1 cellular context compared by ENCODE assay signal in genomic region chr10:70093335-70093944, GRCh38.
TF ChIP-seq lines count a peak whose summit lies in the region.

No MANE protein-coding gene starts in this region.

TF ChIP-seq in GM12878, 131 proteins besides CTCF, POLR2A, EP300 and RAD21:
- TF ChIP-seq MLLT1 (IDR thresholded peaks at IDR 0.05) (0 out of 2 replicates have a peak, but pooled peaks have one; percentile 25), FOS (IDR thresholded peaks at IDR 0.05; ENCODE audit: borderline replicate concordance, extremely low read depth, insufficient read length) (no peak), ASH2L (IDR thresholded peaks at IDR 0.05; ENCODE audit: borderline replicate concordance, low read depth) (no peak)
